In the genomic region with DNA sequence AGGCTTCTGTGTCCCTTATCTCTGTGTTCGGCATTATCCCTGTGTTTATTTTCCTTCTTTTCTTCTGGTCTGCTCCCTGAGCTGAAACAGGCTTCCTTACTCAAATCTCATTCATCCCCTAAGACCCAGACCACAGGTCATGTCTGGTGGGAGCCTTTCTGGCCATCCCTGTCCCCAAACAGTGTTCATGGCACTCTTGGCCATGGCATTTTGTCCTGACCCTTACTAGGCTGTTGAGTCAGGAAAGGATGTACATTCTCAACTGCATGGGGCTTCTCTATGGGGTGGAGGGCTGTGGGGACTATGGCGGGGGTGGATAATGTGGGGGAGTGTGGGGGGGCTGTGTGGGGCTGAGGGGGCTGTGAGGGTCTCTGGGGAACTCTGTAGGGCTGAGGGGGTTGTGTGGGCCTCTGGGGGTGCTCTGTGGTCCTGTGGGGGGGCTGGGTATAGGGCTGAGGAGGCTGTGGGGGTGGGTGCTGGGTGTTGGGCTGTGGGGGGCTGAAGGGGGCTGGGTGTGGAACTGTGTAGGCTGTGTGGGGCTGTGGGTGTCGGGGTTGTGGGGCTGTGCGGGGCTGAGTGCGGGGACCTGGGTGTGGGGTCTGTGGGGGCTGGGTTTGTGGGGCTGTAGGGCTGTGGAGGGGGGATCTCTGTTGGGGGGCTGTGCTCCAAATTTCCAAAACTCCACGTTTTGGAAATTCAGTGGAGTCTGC, we compare ENCODE assay signal across 8 cellular contexts.
DNase-seq lines count a peak whose midpoint lies in the region; ATAC-seq and TF ChIP-seq lines count a peak whose summit lies in the region.
"Had no signal": no experiment of that assay in that cellular context is flagged by ENCODE, and none has a peak within 500 bp of the region (broad histone marks: within the 10 kb centered on the region; RNA-seq: fewer than 3 reads in every experiment).

No MANE protein-coding gene starts in this region.

- no peaks in the 10 kb centered on the region for H3K9me3 ChIP-seq in CD8-positive, alpha-beta memory T cell (ENCODE audit: low read length)
- H3K9me3 ChIP-seq in hepatocyte (ENCODE audit: low read depth), result no peaks in the 10 kb centered on the region
- H3K9me3 ChIP-seq in skeletal muscle tissue (ENCODE audit: control insufficient read depth in 3 of 3, low read length in 3 of 3), result no peaks in the 10 kb centered on the region

- H3K4me3 ChIP-seq in CD8-positive, alpha-beta memory T cell (ENCODE audit: low read length), result no peak overlapping the region
- H3K4me3 ChIP-seq in hepatocyte (no peak overlapping the region), skeletal muscle tissue (ENCODE audit: low read length in 3 of 3) (peak overlapping the region in 1 of 3 donors; percentile 43)

- peaks cover 58 to 71% (median 67%) of the 10 kb centered on the region in 3 donors for H3K4me1 Mint-ChIP-seq in CD8-positive, alpha-beta memory T cell

- H3K9ac ChIP-seq in skeletal muscle tissue (ENCODE audit: low read depth in 1 of 3, low read length in 3 of 3), result peak overlapping the region in 1 of 3 donors; percentile 1

- H3K36me3 Mint-ChIP-seq in CD8-positive, alpha-beta memory T cell, result peaks cover 0 to 13% (median 0%) of the 10 kb centered on the region in 3 donors

- CTCF ChIA-PET in CD8-positive, alpha-beta memory T cell (lab: Charles Lee), result interaction anchor here (1.3 to 5.8 kb wide), 4 partner anchors 31 to 191 kb away, joined by 5 to 29 read pairs (median 16); no protein-coding TSS in a partner anchor
- CTCF ChIA-PET in RWPE1 (lab: Yijun Ruan, JAX), result no interaction called here

- no peak overlapping the region for H3K27ac ChIP-seq in CD8-positive, alpha-beta memory T cell (ENCODE audit: low read depth, low read length)
- H3K27ac ChIP-seq in RWPE1 (peak overlapping the region; percentile 80), hepatocyte (peak overlapping the region; percentile 75), skeletal muscle tissue (ENCODE audit: low read depth, low read length) (peak overlapping the region; percentile 11)

- no peaks in the 10 kb centered on the region for H4K20me1 ChIP-seq in hepatocyte (ENCODE audit: insufficient read depth, poor library complexity, severe bottlenecking)

- H2AFZ ChIP-seq in hepatocyte, result no peak overlapping the region

- peak overlapping the region; percentile 80 to 97 (median 88) for H3K27ac Mint-ChIP-seq in CD8-positive, alpha-beta memory T cell

- no peaks in the 10 kb centered on the region for H3K36me3 ChIP-seq in CD8-positive, alpha-beta memory T cell (ENCODE audit: insufficient read depth, low read length)
- H3K36me3 ChIP-seq in hepatocyte (replicated peaks; ENCODE audit: insufficient read depth, low read depth), result no peaks in the 10 kb centered on the region
- H3K36me3 ChIP-seq in skeletal muscle tissue (ENCODE audit: control insufficient read depth in 3 of 3, insufficient read depth in 3 of 3, low read length in 3 of 3), result peaks cover 0 to 2% (median 0%) of the 10 kb centered on the region in 3 donors

- peaks cover 0 to 1% of the 10 kb centered on the region in 2 donors for H3K27me3 Mint-ChIP-seq in CD8-positive, alpha-beta memory T cell

- no peaks in the 10 kb centered on the region for H3K9me2 ChIP-seq in hepatocyte (replicated peaks; ENCODE audit: insufficient read depth)

- no peak for ATAC-seq in HG02678 (IDR thresholded peaks at IDR 0.05; ENCODE audit: unreplicated experiment)

- H3K4me1 ChIP-seq in CD8-positive, alpha-beta memory T cell (ENCODE audit: insufficient read depth, low read length), result peaks cover 43% of the 10 kb centered on the region
- H3K4me1 ChIP-seq in hepatocyte (ENCODE audit: insufficient read depth), result peaks cover 14% of the 10 kb centered on the region
- H3K4me1 ChIP-seq in skeletal muscle tissue (ENCODE audit: control insufficient read depth in 3 of 3, insufficient read depth in 3 of 3, low read length in 3 of 3), result peaks cover 16 to 29% (median 22%) of the 10 kb centered on the region in 3 donors

- no peaks in the 10 kb centered on the region for H3K79me2 ChIP-seq in hepatocyte

- H3K9me3 Mint-ChIP-seq in CD8-positive, alpha-beta memory T cell, result no peaks in the 10 kb centered on the region

- H3K4me3 Mint-ChIP-seq in CD8-positive, alpha-beta memory T cell, result peak overlapping the region; percentile 12 to 80 (median 68)

- H3K27me3 ChIP-seq in CD8-positive, alpha-beta memory T cell (ENCODE audit: insufficient read depth, low read length, poor library complexity, severe bottlenecking), result no peaks in the 10 kb centered on the region
- H3K27me3 ChIP-seq in hepatocyte (peaks cover 6% of the 10 kb centered on the region), skeletal muscle tissue (ENCODE audit: control insufficient read depth in 3 of 3, insufficient read depth in 3 of 3, low read length in 3 of 3) (no peaks in the 10 kb centered on the region)

- H3K4me2 ChIP-seq in hepatocyte, result peak overlapping the region; percentile 94

- 42% methylated on average over 3 of the region's 6 CpGs for WGBS in hepatocyte (ENCODE audit: low lambda C conversion rate, missing lambda C conversion rate)

- POLR2A ChIA-PET in CD8-positive, alpha-beta memory T cell (lab: Charles Lee), result interaction anchor here (0.7 to 2.8 kb wide), 8 partner anchors 9 to 124 kb away, joined by 3 to 53 read pairs (median 10); partner anchors contain the start of gene KLF13
- POLR2A ChIA-PET in RWPE1 (lab: Yijun Ruan, JAX; ENCODE audit: low non-redundant PET), result no interaction called here

- TF ChIP-seq CTCF in RWPE1 (conservative IDR thresholded peaks at IDR 0.05; ENCODE audit: low read depth) (no peak), hepatocyte (IDR thresholded peaks at IDR 0.05; ENCODE audit: poor library complexity) (no peak)

- no peak for DNase-seq in CD8-positive, alpha-beta memory T cell
- DNase-seq in RWPE1 (ENCODE audit: low spot score) (no peak), hepatocyte (ENCODE audit: low spot score) (no peak), SK-N-DZ (ENCODE audit: low spot score) (no peak)
- no peak for DNase-seq in activated CD4-positive, CD25-positive, alpha-beta regulatory T cell (lab: John Stamatoyannopoulos, UW)
- DNase-seq: NCI-H1417 treated with DMSO at 0.1 percent for 48 hours had no signal
